ENCODE assay signal across 22 cellular contexts in genomic region chr7:139330333-139331030, GRCh38.
"Had no signal": no experiment of that assay in that cellular context is flagged by ENCODE, and none has a peak within 500 bp of the region (broad histone marks: within the 10 kb centered on the region; RNA-seq: fewer than 3 reads in every experiment).

No MANE protein-coding gene starts in this region.

- H3K27ac Mint-ChIP-seq: activated CD4-positive, alpha-beta memory T cell treated with anti-CD3 and anti-CD28 coated beads, Interleukin-2, amount 10 ng/mL, durations not matched to agents 7 days and 5 days; activated CD4-positive, alpha-beta T cell treated with anti-CD3 and anti-CD28 coated beads, Interleukin-2, amount 10 ng/mL, durations not matched to agents 7 days and 5 days; natural killer cell; neural progenitor cell had no signal

- H3K36me3 Mint-ChIP-seq: natural killer cell, neural progenitor cell had no signal

- H3K4me3 Mint-ChIP-seq: activated CD4-positive, alpha-beta memory T cell treated with anti-CD3 and anti-CD28 coated beads, Interleukin-2, amount 10 ng/mL, durations not matched to agents 7 days and 5 days; activated CD4-positive, alpha-beta T cell treated with anti-CD3 and anti-CD28 coated beads, Interleukin-2, amount 10 ng/mL, durations not matched to agents 7 days and 5 days; effector memory CD8-positive, alpha-beta T cell; natural killer cell; neural progenitor cell had no signal

- DNase-seq: activated CD4-positive, alpha-beta memory T cell treated with anti-CD3 and anti-CD28 coated beads, Interleukin-2, amount 10 ng/mL, durations not matched to agents 7 days and 5 days; activated CD4-positive, alpha-beta T cell treated with anti-CD3 and anti-CD28 coated beads, Interleukin-2, amount 10 ng/mL, durations not matched to agents 7 days and 5 days; activated CD4-positive, CD25-positive, alpha-beta regulatory T cell; activated naive CD4-positive, alpha-beta T cell; amygdala; caudate nucleus; cortex of kidney; effector memory CD8-positive, alpha-beta T cell; erythroblast; gastrocnemius medialis; glutamatergic neuron; left lung; lower lobe of right lung; mesenchymal stem cell; natural killer cell; occipital lobe; right cardiac atrium; stimulated activated CD4-positive, alpha-beta T cell treated with anti-CD3 and anti-CD28 coated beads, Interleukin-15, amount 100 ng/mL, for 24 hours; stimulated activated CD4-positive, alpha-beta T cell treated with anti-CD3 and anti-CD28 coated beads, Interleukin-2, amount 100 ng/mL, for 24 hours; stimulated activated naive CD4-positive, alpha-beta T cell treated with Interleukin-2 at 50 U/mL for 16 hours; trophoblast cell had no signal

- H3K9me3 Mint-ChIP-seq: natural killer cell, neural progenitor cell had no signal

- H3K4me1 Mint-ChIP-seq: natural killer cell, neural progenitor cell had no signal

- H3K27me3 Mint-ChIP-seq: activated CD4-positive, alpha-beta memory T cell treated with anti-CD3 and anti-CD28 coated beads, Interleukin-2, amount 10 ng/mL, durations not matched to agents 7 days and 5 days; activated CD4-positive, alpha-beta T cell treated with anti-CD3 and anti-CD28 coated beads, Interleukin-2, amount 10 ng/mL, durations not matched to agents 7 days and 5 days; effector memory CD8-positive, alpha-beta T cell had no signal

- ATAC-seq: effector memory CD8-positive, alpha-beta T cell; gastrocnemius medialis; left lung; lower lobe of right lung; natural killer cell; right cardiac atrium had no signal
